Comparison of ENCODE assay signal across 23 cellular contexts in the genomic region with DNA sequence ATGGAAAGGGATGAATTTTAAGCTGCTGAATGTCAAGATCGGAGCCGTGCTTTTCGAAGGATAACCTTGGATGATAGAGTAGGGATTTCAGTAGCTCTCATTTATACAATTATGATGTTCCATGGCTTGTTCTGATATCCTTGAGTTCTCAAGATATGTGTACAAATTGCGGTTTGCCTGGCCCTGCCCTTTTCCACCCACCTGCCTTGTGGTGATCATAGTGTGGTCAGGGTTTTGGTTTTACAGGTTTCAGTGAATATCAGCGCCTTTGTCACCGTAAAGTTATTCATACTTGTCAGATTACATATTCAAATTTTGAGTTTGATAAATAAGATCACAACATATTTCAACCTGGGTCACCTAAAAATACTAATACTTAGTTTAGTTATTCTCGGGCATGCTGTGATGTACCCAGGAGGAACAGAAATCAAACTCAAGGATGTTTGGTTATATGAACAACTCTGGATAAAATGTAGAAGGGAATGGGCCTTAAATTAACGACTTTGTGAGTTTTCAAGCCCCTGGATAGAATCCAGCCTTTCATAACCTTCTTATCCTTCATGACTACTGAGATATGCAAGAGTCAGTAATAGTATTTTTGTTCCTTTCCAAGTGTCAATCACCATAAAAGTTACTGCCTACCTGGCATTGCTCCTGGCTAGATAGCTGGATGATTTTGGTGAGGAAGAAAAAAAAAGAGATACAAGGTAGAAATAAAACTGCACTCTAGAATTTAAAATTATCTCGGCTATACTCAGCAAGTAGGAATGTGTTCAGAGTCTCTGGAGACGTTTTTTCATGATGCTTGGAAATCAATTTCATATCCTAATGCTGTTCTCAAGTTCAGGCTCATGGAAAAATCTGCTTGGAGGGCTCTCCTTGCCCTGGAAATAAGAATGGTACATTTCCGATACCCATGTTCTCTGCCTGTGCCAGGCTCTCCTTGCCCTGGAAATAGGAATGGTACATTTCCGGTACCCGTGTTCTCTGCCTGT.
DNase-seq lines count a peak whose midpoint lies in the region; ATAC-seq and TF ChIP-seq lines count a peak whose summit lies in the region.
"Had no signal": no experiment of that assay in that cellular context is flagged by ENCODE, and none has a peak within 500 bp of the region (broad histone marks: within the 10 kb centered on the region; RNA-seq: fewer than 3 reads in every experiment).

No MANE protein-coding gene starts in this region.

- H3K36me3 ChIP-seq in KMS-11 (ENCODE audit: insufficient read depth) (no peaks in the 10 kb centered on the region), adipocyte (ENCODE audit: control insufficient read depth, insufficient read depth, low read length, severe bottlenecking) (no peaks in the 10 kb centered on the region), skeletal muscle tissue (ENCODE audit: control insufficient read depth in 3 of 3, insufficient read depth in 3 of 3, low read length in 3 of 3) (no peaks in the 10 kb centered on the region)
- H3K36me3 ChIP-seq: adrenal gland, BE2C, brain microvascular endothelial cell, ovary had no signal

- no peaks in the 10 kb centered on the region for H4K20me1 ChIP-seq in KMS-11 (ENCODE audit: insufficient read depth)

- no peak for TF ChIP-seq CTCF in KMS-11 (conservative IDR thresholded peaks at IDR 0.05; ENCODE audit: low read depth, low read length)

- H3K9ac ChIP-seq in KMS-11: no peak overlapping the region
- peak overlapping the region; percentile 11 for H3K9ac ChIP-seq in adipocyte (ENCODE audit: low read length)
- no peak overlapping the region for H3K9ac ChIP-seq in skeletal muscle tissue (ENCODE audit: low read depth in 1 of 3, low read length in 3 of 3)

- H3K4me2 ChIP-seq in KMS-11: peak overlapping the region; percentile 8; the same call in 1 of the 2 replicates
- H3K4me2 ChIP-seq: PC-9 had no signal

- no peaks in the 10 kb centered on the region for H3K79me2 ChIP-seq in KMS-11 (ENCODE audit: insufficient read depth, low read depth)

- H3K4me3 ChIP-seq in KMS-11 (IDR thresholded peaks at IDR 0.05; ENCODE audit: insufficient read depth, low read depth, low read length): no peak overlapping the region
- peak overlapping the region; percentile 4 for H3K4me3 ChIP-seq in adipocyte (ENCODE audit: low read length)
- no peak overlapping the region for H3K4me3 ChIP-seq in skeletal muscle tissue (ENCODE audit: low read length in 3 of 3)
- H3K4me3 ChIP-seq: adrenal gland, ovary, PC-9 had no signal

- H3K27me3 ChIP-seq in KMS-11 (ENCODE audit: insufficient read depth, low read depth) (peaks cover 2% of the 10 kb centered on the region; the same call in 1 of the 2 replicates), adipocyte (replicated peaks; ENCODE audit: control insufficient read depth, insufficient read depth, low read length) (no peaks in the 10 kb centered on the region), skeletal muscle tissue (ENCODE audit: control insufficient read depth in 3 of 3, insufficient read depth in 3 of 3, low read length in 3 of 3) (peaks cover 0 to 2% (median 0%) of the 10 kb centered on the region in 3 donors)
- H3K27me3 ChIP-seq: adrenal gland, BE2C, brain microvascular endothelial cell, ovary had no signal

- H2AFZ ChIP-seq in KMS-11 (ENCODE audit: low read depth): no peak overlapping the region
- H2AFZ ChIP-seq: PC-9 had no signal

- H3K4me1 ChIP-seq in KMS-11 (ENCODE audit: low read depth, poor library complexity, severe bottlenecking) (peaks cover 12% of the 10 kb centered on the region), adipocyte (ENCODE audit: control insufficient read depth, insufficient read depth, low read length) (peaks cover 45% of the 10 kb centered on the region), skeletal muscle tissue (ENCODE audit: control insufficient read depth in 3 of 3, insufficient read depth in 3 of 3, low read length in 3 of 3) (peaks cover 0 to 13% (median 2%) of the 10 kb centered on the region in 3 donors)
- H3K4me1 ChIP-seq: adrenal gland had no signal

- H3K9me3 ChIP-seq in adipocyte (ENCODE audit: control insufficient read depth, low read length) (peaks cover 3% of the 10 kb centered on the region), skeletal muscle tissue (ENCODE audit: control insufficient read depth in 3 of 3, low read length in 3 of 3) (no peaks in the 10 kb centered on the region)
- H3K9me3 ChIP-seq: adrenal gland, BE2C, ovary had no signal

- ATAC-seq in GM18909 (IDR thresholded peaks at IDR 0.05; ENCODE audit: poor library complexity, unreplicated experiment): no peak
- ATAC-seq in HG02678 (IDR thresholded peaks at IDR 0.05; ENCODE audit: unreplicated experiment): no peak
- ATAC-seq: natural killer cell had no signal

- H3K27ac ChIP-seq in KMS-11: no peak overlapping the region
- H3K27ac ChIP-seq in skeletal muscle tissue (ENCODE audit: low read depth, low read length): peak overlapping the region; percentile 49
- no peak overlapping the region for H3K27ac ChIP-seq in caudate nucleus (ENCODE audit: low read depth, low read length)
- H3K27ac ChIP-seq: adrenal gland, brain microvascular endothelial cell, ovary, PC-9 had no signal

- DNase-seq in activated naive CD4-positive, alpha-beta T cell treated with Interleukin-2 at 50 U/mL for 16 hours: peak; percentile 12
- no peak for DNase-seq in activated naive CD4-positive, alpha-beta T cell treated with anti-CD3 and anti-CD28 coated beads, Interleukin-2, amount 50 U/mL, for 16 hours
- DNase-seq in adipocyte (ENCODE audit: low read depth) (no peak), caudate nucleus (lab: John Stamatoyannopoulos, UW) (no peak)
- DNase-seq: activated CD4-positive, CD25-positive, alpha-beta regulatory T cell treated with anti-CD3 and anti-CD28 coated beads, Interleukin-2, amount 50 U/mL, for 72 hours; adrenal gland; BE2C; brain microvascular endothelial cell; effector memory CD4-positive, alpha-beta T cell; erythroblast; GDM1; hippocampal formation; KG1; natural killer cell; NCI-H2171; NCI-H510A treated with DMSO at 0.1 percent for 48 hours; NK-92 treated with Interleukin-12 subunit alpha and Interleukin-12 subunit beta, amount 100 ng/mL, for 24 hours; ovary; PC-9 had no signal
